Comparison of ENCODE assay signal across 25 cellular contexts in the genomic region with DNA sequence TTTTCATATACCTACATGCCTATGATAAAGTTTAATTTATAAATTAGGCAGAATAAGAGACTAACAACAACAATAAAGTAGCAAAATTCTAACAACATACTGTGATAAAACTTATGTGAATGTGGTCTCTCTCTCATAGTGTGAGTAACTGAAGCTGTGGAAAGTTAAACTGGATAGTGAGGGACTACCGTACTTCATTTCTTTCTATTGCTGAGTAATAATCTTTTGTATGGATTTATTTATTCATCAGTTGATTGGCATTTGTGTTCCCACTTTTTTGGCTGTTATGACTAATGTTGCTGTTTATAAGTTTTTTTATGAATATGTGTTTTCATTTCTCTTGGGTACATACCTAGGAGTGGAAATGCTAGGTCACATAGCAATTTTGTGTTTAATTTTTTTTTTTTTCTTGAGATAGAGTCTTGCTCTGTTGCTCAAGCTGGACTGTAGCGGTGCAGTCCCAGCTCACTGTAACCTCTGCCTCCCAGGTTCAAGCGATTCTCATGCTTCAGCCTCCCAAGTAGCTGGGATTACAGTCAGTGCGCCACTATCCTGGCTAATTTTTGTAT.
"Had no signal": no experiment of that assay in that cellular context is flagged by ENCODE, and none has a peak within 500 bp of the region (broad histone marks: within the 10 kb centered on the region; RNA-seq: fewer than 3 reads in every experiment).

No MANE protein-coding gene starts in this region.

- H3K27ac ChIP-seq: adrenal gland, ascending aorta, brain microvascular endothelial cell, colonic mucosa, dorsolateral prefrontal cortex, esophagus squamous epithelium, gastrocnemius medialis, left ventricle myocardium inferior, prostate gland, spleen, suprapubic skin, tibial nerve, VCaP had no signal

- H3K4me1 Mint-ChIP-seq: mesothelial cell of epicardium had no signal

- ATAC-seq: effector memory CD8-positive, alpha-beta T cell; gastrocnemius medialis; natural killer cell; T-cell had no signal

- DNase-seq: activated CD4-positive, alpha-beta T cell treated with anti-CD3 and anti-CD28 coated beads, Interleukin-2, amount 50 U/mL, for 4 hours; activated effector memory CD4-positive, alpha-beta T cell treated with Interleukin-2 at 50 U/mL for 16 hours; activated naive CD4-positive, alpha-beta T cell treated with anti-CD3 and anti-CD28 coated beads for 36 hours; adrenal gland; brain microvascular endothelial cell; central memory CD4-positive, alpha-beta T cell; colonic mucosa; dorsolateral prefrontal cortex; effector memory CD8-positive, alpha-beta T cell; esophagus squamous epithelium; gastrocnemius medialis; hippocampal formation; left ventricle myocardium inferior; natural killer cell; spleen; stimulated activated CD4-positive, alpha-beta T cell treated with anti-CD3 and anti-CD28 coated beads, Interleukin-4, amount 100 ng/mL, for 24 hours; T-cell had no signal

- H3K9me3 ChIP-seq: adrenal gland, ascending aorta, colonic mucosa, esophagus squamous epithelium, gastrocnemius medialis, left ventricle myocardium inferior, prostate gland, spleen, suprapubic skin, tibial nerve had no signal

- H3K27me3 ChIP-seq: adrenal gland, ascending aorta, brain microvascular endothelial cell, colonic mucosa, dorsolateral prefrontal cortex, esophagus squamous epithelium, gastrocnemius medialis, spleen, suprapubic skin, tibial nerve had no signal

- H3K27ac Mint-ChIP-seq: activated naive CD4-positive, alpha-beta T cell treated with anti-CD3 and anti-CD28 coated beads for 36 hours; mesothelial cell of epicardium; T-helper 2 cell treated with Interferon-gamma antibody and Interleukin-4, amounts not matched to agents 5 μg/mL and 100 μg/mL, for 36 hours had no signal

- H3K4me3 ChIP-seq: adrenal gland, ascending aorta, colonic mucosa, dorsolateral prefrontal cortex, esophagus squamous epithelium, gastrocnemius medialis, left ventricle myocardium inferior, prostate gland, spleen, suprapubic skin, tibial nerve had no signal

- H3K4me3 Mint-ChIP-seq: activated naive CD4-positive, alpha-beta T cell treated with anti-CD3 and anti-CD28 coated beads for 36 hours; mesothelial cell of epicardium; stimulated activated naive CD8-positive, alpha-beta T cell treated with anti-CD3 and anti-CD28 coated beads, Interleukin-15, Interleukin-2, amounts not matched to agents 100 ng/mL and 50 ng/mL, for 24 hours; T-cell; T-helper 2 cell treated with Interferon-gamma antibody and Interleukin-4, amounts not matched to agents 5 μg/mL and 100 μg/mL, for 36 hours had no signal

- H3K27me3 Mint-ChIP-seq: effector memory CD8-positive, alpha-beta T cell; stimulated activated naive CD8-positive, alpha-beta T cell treated with anti-CD3 and anti-CD28 coated beads, Interleukin-15, Interleukin-2, amounts not matched to agents 100 ng/mL and 50 ng/mL, for 24 hours; T-cell had no signal

- H3K9me3 Mint-ChIP-seq: activated naive CD4-positive, alpha-beta T cell treated with anti-CD3 and anti-CD28 coated beads for 36 hours; effector memory CD8-positive, alpha-beta T cell; mesothelial cell of epicardium; natural killer cell; stimulated activated naive CD8-positive, alpha-beta T cell treated with anti-CD3 and anti-CD28 coated beads, Interleukin-15, Interleukin-2, amounts not matched to agents 100 ng/mL and 50 ng/mL, for 24 hours; T-cell; T-helper 2 cell treated with Interferon-gamma antibody and Interleukin-4, amounts not matched to agents 5 μg/mL and 100 μg/mL, for 36 hours had no signal

- H3K4me1 ChIP-seq: adrenal gland, colonic mucosa, prostate gland, suprapubic skin had no signal

- H3K36me3 ChIP-seq: colonic mucosa, prostate gland had no signal
